35 cellular contexts compared by ENCODE assay signal in genomic region chr21:17733209-17733608, GRCh38.
DNase-seq lines count a peak whose midpoint lies in the region; ATAC-seq, FAIRE-seq and TF ChIP-seq lines count a peak whose summit lies in the region.
"Had no signal": no experiment of that assay in that cellular context is flagged by ENCODE, and none has a peak within 500 bp of the region (broad histone marks: within the 10 kb centered on the region; RNA-seq: fewer than 3 reads in every experiment).

No MANE protein-coding gene starts in this region.

- no peaks in the 10 kb centered on the region for H3K36me3 Mint-ChIP-seq in Caco-2 (ENCODE audit: insufficient read depth, unreplicated experiment)
- no peaks in the 10 kb centered on the region for H3K36me3 Mint-ChIP-seq in stimulated activated effector memory CD8-positive, alpha-beta T cell treated with anti-CD3 and anti-CD28 coated beads, Interleukin-12 subunit alpha, Interleukin-12 subunit beta, amount 100 ng/mL, for 72 hours
- H3K36me3 Mint-ChIP-seq in neural progenitor cell: no peaks in the 10 kb centered on the region
- H3K36me3 Mint-ChIP-seq: CD4-positive, alpha-beta memory T cell; CD4-positive, CD25-positive, alpha-beta regulatory T cell; CD8-positive, alpha-beta memory T cell; CD8-positive, alpha-beta T cell had no signal

- H3K27me3 ChIP-seq in Caco-2 (replicated peaks; ENCODE audit: control insufficient read depth, insufficient read depth, low read length) (no peaks in the 10 kb centered on the region), IMR-90 (ENCODE audit: control insufficient read depth, insufficient read depth, low read length) (no peaks in the 10 kb centered on the region), K562 (ENCODE audit: control insufficient read depth in 2 of 2, insufficient read depth in 2 of 2, low read length in 2 of 2) (peaks cover 0 to 1% of the 10 kb centered on the region in 2 experiments; a peak in 2 of 5 replicates), H1 (replicated peaks in 1 of 4; ENCODE audit: control insufficient read depth in 3 of 4, extremely low read depth in 1 of 4, insufficient read depth in 3 of 4, low read length in 3 of 4) (no peaks in the 10 kb centered on the region), neural progenitor cell (no peaks in the 10 kb centered on the region), hepatocyte (no peaks in the 10 kb centered on the region)
- H3K27me3 ChIP-seq: BE2C; BLaER1; BLaER1 treated with 17β-estradiol and CSF1 and Interleukin-3, amounts not matched to agents 10 nM and 100 nM had no signal

- H3K14ac ChIP-seq in IMR-90 (replicated peaks; ENCODE audit: low read depth, low read length): no peak overlapping the region
- H3K14ac ChIP-seq in H1 (ENCODE audit: insufficient read length): no peak overlapping the region

- in situ Hi-C loops in IMR-90 (cut with MboI; ENCODE audit: low sequenced_read_pairs) (no loop called here), K562 (cut with MboI) (no loop called here)

- H3K27ac ChIP-seq in IMR-90 (ENCODE audit: insufficient read depth, low read length) (no peak overlapping the region), K562 (ENCODE audit: extremely low read depth, low read depth, low read length) (no peak overlapping the region), H1 (ENCODE audit: low read depth, low read length) (no peak overlapping the region), neural progenitor cell (no peak overlapping the region), hepatocyte (no peak overlapping the region)
- H3K27ac ChIP-seq: 22Rv1; A549; BLaER1; BLaER1 treated with 17β-estradiol and CSF1 and Interleukin-3, amounts not matched to agents 10 nM and 100 nM; C4-2B had no signal

- H3K9me3 ChIP-seq in Caco-2 (no peaks in the 10 kb centered on the region), IMR-90 (ENCODE audit: control insufficient read depth, insufficient read depth, low read length) (no peaks in the 10 kb centered on the region), K562 (replicated peaks; ENCODE audit: control insufficient read depth, insufficient read depth, low read depth, low read length) (no peaks in the 10 kb centered on the region), H1 (ENCODE audit: insufficient read depth in 2 of 2, low read depth in 1 of 2, low read length in 1 of 2) (no peaks in the 10 kb centered on the region), neural progenitor cell (ENCODE audit: low read depth) (no peaks in the 10 kb centered on the region), hepatocyte (ENCODE audit: low read depth) (no peaks in the 10 kb centered on the region)
- H3K9me3 ChIP-seq: A549; BE2C; BLaER1; BLaER1 treated with 17β-estradiol and CSF1 and Interleukin-3, amounts not matched to agents 10 nM and 100 nM had no signal

- H4K20me1 ChIP-seq in IMR-90 (ENCODE audit: insufficient read depth, low read length) (no peaks in the 10 kb centered on the region), K562 (replicated peaks; ENCODE audit: control insufficient read depth, insufficient read depth, low read length) (no peaks in the 10 kb centered on the region; the same call in 1 of the 2 replicates), H1 (replicated peaks in 1 of 2; ENCODE audit: control insufficient read depth in 1 of 2, insufficient read depth in 2 of 2, low read length in 2 of 2) (no peaks in the 10 kb centered on the region), neural progenitor cell (ENCODE audit: low read depth) (no peaks in the 10 kb centered on the region), hepatocyte (ENCODE audit: insufficient read depth, poor library complexity, severe bottlenecking) (no peaks in the 10 kb centered on the region)
- H4K20me1 ChIP-seq: BLaER1; BLaER1 treated with 17β-estradiol and CSF1 and Interleukin-3, amounts not matched to agents 10 nM and 100 nM had no signal

- BruUV-seq in Caco-2 (replicated peaks; lab: Mats Ljungman, UMichigan) (no TSS peak), IMR-90 (replicated peaks; lab: Mats Ljungman, UMichigan) (no TSS peak), K562 (replicated peaks; lab: Mats Ljungman, UMichigan) (no TSS peak)

- H4K8ac ChIP-seq in IMR-90 (ENCODE audit: low read depth in 2 of 2, low read length in 2 of 2): no peak overlapping the region
- H4K8ac ChIP-seq in H1 (ENCODE audit: extremely low read depth, insufficient read depth, low read length): no peak overlapping the region

- H4K91ac ChIP-seq in IMR-90 (ENCODE audit: insufficient read depth, low read depth, low read length) (no peak overlapping the region), H1 (replicated peaks; ENCODE audit: insufficient read length, low read length) (no peak overlapping the region)

- no peak overlapping the region for H3K9ac ChIP-seq in IMR-90 (ENCODE audit: low read depth, low read length)
- H3K9ac ChIP-seq in K562 (ENCODE audit: insufficient read depth in 1 of 2, low read depth in 2 of 2, low read length in 2 of 2): no peak overlapping the region
- no peak overlapping the region for H3K9ac ChIP-seq in H1 (replicated peaks in 1 of 4; ENCODE audit: extremely low read depth in 1 of 4, low read depth in 3 of 4, low read length in 3 of 4)
- no peak overlapping the region for H3K9ac ChIP-seq in neural progenitor cell
- H3K9ac ChIP-seq: BLaER1; BLaER1 treated with 17β-estradiol and CSF1 and Interleukin-3, amounts not matched to agents 10 nM and 100 nM had no signal

- ATAC-seq in IMR-90 (ENCODE audit: low read depth): no peak
- ATAC-seq in K562: no peak
- ATAC-seq in Right ventricle myocardium superior (ENCODE audit: poor library complexity): no peak
- ATAC-seq in stimulated activated effector memory CD8-positive, alpha-beta T cell treated with anti-CD3 and anti-CD28 coated beads, Interleukin-12 subunit alpha, Interleukin-12 subunit beta, amount 100 ng/mL, for 72 hours: no peak
- ATAC-seq: A549; CD8-positive, alpha-beta T cell had no signal

- TF ChIP-seq EP300 in K562 (IDR thresholded peaks at IDR 0.05; ENCODE audit: low read length): no peak
- TF ChIP-seq EP300 in H1 (IDR thresholded peaks at IDR 0.05; ENCODE audit: borderline replicate concordance in 1 of 2, low read depth in 2 of 2, low read length in 2 of 2): no peak

- dilution Hi-C loops in IMR-90 (cut with HindIII; ENCODE audit: low sequenced_read_pairs, unreplicated experiment): no loop called here

- H2AK5ac ChIP-seq in IMR-90 (ENCODE audit: low read depth, low read length) (no peak overlapping the region), H1 (ENCODE audit: low read depth, low read length) (no peak overlapping the region)

- POLR2A ChIA-PET in Caco-2 (lab: Charles Lee) (no interaction called here), IMR-90 (lab: Charles Lee; ENCODE audit: unreplicated experiment) (no interaction called here), K562 (lab: Yijun Ruan, JAX) (no interaction called here), H1 (lab: Charles Lee; ENCODE audit: partially characterized antibody) (no interaction called here)

- H2AK9ac ChIP-seq in IMR-90 (replicated peaks; ENCODE audit: low read depth, low read length, poor library complexity): no peak overlapping the region

- H3K4me2 ChIP-seq in IMR-90 (ENCODE audit: low read depth, low read length): no peak overlapping the region
- H3K4me2 ChIP-seq in K562 (ENCODE audit: insufficient read depth, low read length): no peak overlapping the region
- no peak overlapping the region for H3K4me2 ChIP-seq in H1 (ENCODE audit: insufficient read depth in 1 of 2, low read depth in 2 of 2, low read length in 2 of 2)
- no peak overlapping the region for H3K4me2 ChIP-seq in neural progenitor cell
- H3K4me2 ChIP-seq in hepatocyte: no peak overlapping the region
- H3K4me2 ChIP-seq: A549; BLaER1; BLaER1 treated with 17β-estradiol and CSF1 and Interleukin-3, amounts not matched to agents 10 nM and 100 nM had no signal

- H3K4me1 ChIP-seq in Caco-2: peaks cover 3% of the 10 kb centered on the region; the same call in 1 of the 2 replicates
- no peaks in the 10 kb centered on the region; the same call in 1 of the 2 replicates for H3K4me1 ChIP-seq in IMR-90 (ENCODE audit: control insufficient read depth, insufficient read depth, low read length)
- no peaks in the 10 kb centered on the region for H3K4me1 ChIP-seq in K562 (replicated peaks in 1 of 2; ENCODE audit: control insufficient read depth in 2 of 2, insufficient read depth in 2 of 2, low read length in 2 of 2)
- no peaks in the 10 kb centered on the region for H3K4me1 ChIP-seq in H1 (replicated peaks in 1 of 4; ENCODE audit: control insufficient read depth in 3 of 4, insufficient read depth in 4 of 4, low read length in 3 of 4)
- no peaks in the 10 kb centered on the region for H3K4me1 ChIP-seq in neural progenitor cell
- no peaks in the 10 kb centered on the region for H3K4me1 ChIP-seq in hepatocyte (ENCODE audit: insufficient read depth)
- H3K4me1 ChIP-seq: A549, BE2C, BLaER1 had no signal

- H3K4me1 Mint-ChIP-seq in Caco-2 (ENCODE audit: low read depth, unreplicated experiment): no peaks in the 10 kb centered on the region
- H3K4me1 Mint-ChIP-seq in stimulated activated effector memory CD8-positive, alpha-beta T cell treated with anti-CD3 and anti-CD28 coated beads, Interleukin-12 subunit alpha, Interleukin-12 subunit beta, amount 100 ng/mL, for 72 hours: peaks cover 6% of the 10 kb centered on the region
- H3K4me1 Mint-ChIP-seq in neural progenitor cell: no peaks in the 10 kb centered on the region
- H3K4me1 Mint-ChIP-seq: B cell had no signal

- H3K18ac ChIP-seq in IMR-90 (ENCODE audit: low read depth, low read length): no peak overlapping the region
- no peak overlapping the region for H3K18ac ChIP-seq in H1 (ENCODE audit: extremely low read depth, low read length)

- intact Hi-C loops in Caco-2 (cut with micrococcal nuclease; ENCODE audit: unreplicated experiment) (no loop called here), IMR-90 (cut with micrococcal nuclease) (no loop called here), K562 (cut with micrococcal nuclease) (no loop called here), Right ventricle myocardium superior (cut with DNase I) (no loop called here)

- H3K9me2 ChIP-seq in hepatocyte (replicated peaks; ENCODE audit: insufficient read depth): no peaks in the 10 kb centered on the region

- H3F3A ChIP-seq in neural progenitor cell (ENCODE audit: low read depth): no peaks in the 10 kb centered on the region

- TF ChIP-seq POLR2A in IMR-90 (IDR thresholded peaks at IDR 0.05; ENCODE audit: low read depth, low read length) (no peak), K562 (conservative IDR thresholded peaks at IDR 0.05) (no peak), H1 (IDR thresholded peaks at IDR 0.05; ENCODE audit: control extremely low read depth in 1 of 2, low read depth in 2 of 2, low read length in 2 of 2) (no peak)

- no CpG with 5 or more reads among the region's 5 CpGs for WGBS in IMR-90 (ENCODE audit: extremely low coverage in 2 of 2, insufficient read length in 1 of 2), 2 experiments
- 12% methylated on average over 5 of the region's 5 CpGs for WGBS in K562 (ENCODE audit: insufficient coverage, low coverage, missing lambda C conversion rate)
- WGBS in H1 (ENCODE audit: extremely low coverage in 1 of 2, insufficient coverage in 1 of 2, insufficient read length in 1 of 2, insufficient replicate concordance in 2 of 2, low coverage in 1 of 2, low lambda C conversion rate in 2 of 2, missing lambda C conversion rate in 1 of 2), 2 experiments: 90% methylated on average over 5 of the region's 5 CpGs; no CpG with 5 or more reads in 1 of the 2 experiments
- 97% methylated on average over 5 of the region's 5 CpGs for WGBS in hepatocyte (ENCODE audit: low lambda C conversion rate, missing lambda C conversion rate)

- H3K79me1 ChIP-seq in IMR-90 (ENCODE audit: low read depth in 1 of 2, low read length in 2 of 2) (no peaks in the 10 kb centered on the region), H1 (ENCODE audit: low read depth, low read length) (no peaks in the 10 kb centered on the region)

- CTCF ChIA-PET in Caco-2 (lab: Charles Lee) (no interaction called here), IMR-90 (lab: Yijun Ruan, JAX) (no interaction called here), K562 (lab: Yijun Ruan, JAX; ENCODE audit: low intra/inter-chr PET ratio) (no interaction called here), H1 (lab: Charles Lee; ENCODE audit: partially characterized antibody) (no interaction called here)

- H2BK5ac ChIP-seq in IMR-90 (ENCODE audit: low read depth, low read length, poor library complexity, severe bottlenecking) (no peak overlapping the region), H1 (ENCODE audit: low read depth, low read length) (no peak overlapping the region)

- no peak overlapping the region for H2BK12ac ChIP-seq in H1 (ENCODE audit: low read depth, low read length)

- no peaks in the 10 kb centered on the region for H3K36me3 ChIP-seq in Caco-2 (ENCODE audit: control insufficient read depth, insufficient read depth, low read length)
- no peaks in the 10 kb centered on the region for H3K36me3 ChIP-seq in IMR-90 (ENCODE audit: control insufficient read depth, insufficient read depth, low read length)
- H3K36me3 ChIP-seq in K562 (ENCODE audit: control insufficient read depth, insufficient read depth, low read length): no peaks in the 10 kb centered on the region
- H3K36me3 ChIP-seq in H1 (ENCODE audit: control insufficient read depth in 2 of 4, insufficient read depth in 4 of 4, low read length in 3 of 4): no peaks in the 10 kb centered on the region
- H3K36me3 ChIP-seq in neural progenitor cell: no peaks in the 10 kb centered on the region
- no peaks in the 10 kb centered on the region for H3K36me3 ChIP-seq in hepatocyte (replicated peaks; ENCODE audit: insufficient read depth, low read depth)
- H3K36me3 ChIP-seq: BE2C; BLaER1; BLaER1 treated with 17β-estradiol and CSF1 and Interleukin-3, amounts not matched to agents 10 nM and 100 nM had no signal

- H3K79me2 ChIP-seq in K562 (ENCODE audit: control insufficient read depth, insufficient read depth, low read length) (no peaks in the 10 kb centered on the region), H1 (ENCODE audit: control insufficient read depth in 1 of 2, insufficient read depth in 2 of 2, low read length in 2 of 2) (no peaks in the 10 kb centered on the region), neural progenitor cell (ENCODE audit: low read depth) (no peaks in the 10 kb centered on the region), hepatocyte (no peaks in the 10 kb centered on the region)

- H3K9me3 Mint-ChIP-seq in Caco-2 (ENCODE audit: unreplicated experiment) (peaks cover 18% of the 10 kb centered on the region), neural progenitor cell (no peaks in the 10 kb centered on the region)
- no peaks in the 10 kb centered on the region for H3K9me3 Mint-ChIP-seq in stimulated activated effector memory CD8-positive, alpha-beta T cell treated with anti-CD3 and anti-CD28 coated beads, Interleukin-12 subunit alpha, Interleukin-12 subunit beta, amount 100 ng/mL, for 72 hours
- H3K9me3 Mint-ChIP-seq: CD4-positive, alpha-beta T cell; CD8-positive, alpha-beta memory T cell; CD8-positive, alpha-beta T cell had no signal

- no peak overlapping the region for H3K4me3 ChIP-seq in Caco-2 (ENCODE audit: low read depth, low read length)
- H3K4me3 ChIP-seq in IMR-90 (ENCODE audit: insufficient read depth, low read depth, low read length): no peak overlapping the region
- H3K4me3 ChIP-seq in K562: no peak overlapping the region
- H3K4me3 ChIP-seq in H1 (ENCODE audit: extremely low read depth in 1 of 4, insufficient read depth in 2 of 4, low read depth in 3 of 4, low read length in 4 of 4): no peak overlapping the region
- H3K4me3 ChIP-seq in neural progenitor cell: no peak overlapping the region
- H3K4me3 ChIP-seq in hepatocyte: no peak overlapping the region
- H3K4me3 ChIP-seq: A549; BLaER1; BLaER1 treated with 17β-estradiol and CSF1 and Interleukin-3, amounts not matched to agents 10 nM and 100 nM had no signal

- no peak overlapping the region for H2BK120ac ChIP-seq in IMR-90 (ENCODE audit: low read depth, low read length)
- H2BK120ac ChIP-seq in H1 (replicated peaks; ENCODE audit: low read depth, low read length): no peak overlapping the region

- TF ChIP-seq CTCF in Caco-2 (IDR thresholded peaks at IDR 0.05; ENCODE audit: insufficient read depth in 1 of 2, low read depth in 1 of 2, low read length in 1 of 2, severe bottlenecking in 1 of 2, unreplicated experiment in 1 of 2): no peak
- no peak for TF ChIP-seq CTCF in IMR-90 (conservative IDR thresholded peaks at IDR 0.05; ENCODE audit: low read depth, low read length)
- TF ChIP-seq CTCF in K562 (IDR thresholded peaks at IDR 0.05 in 2 of 3, conservative IDR thresholded peaks at IDR 0.05 in 1 of 3; ENCODE audit: insufficient read depth in 2 of 3, low read depth in 1 of 3, low read length in 3 of 3): no peak
- TF ChIP-seq CTCF in H1 (IDR thresholded peaks at IDR 0.05; ENCODE audit: control extremely low read depth in 1 of 3, insufficient read depth in 1 of 3, low read depth in 1 of 3, low read length in 3 of 3): no peak
- TF ChIP-seq CTCF in neural progenitor cell (IDR thresholded peaks at IDR 0.05): no peak
- TF ChIP-seq CTCF in hepatocyte (IDR thresholded peaks at IDR 0.05; ENCODE audit: poor library complexity): no peak

- H2AFZ ChIP-seq in IMR-90 (replicated peaks; ENCODE audit: low read length, poor library complexity): no peak overlapping the region
- H2AFZ ChIP-seq in K562 (ENCODE audit: low read depth, low read length): no peak overlapping the region
- no peak overlapping the region for H2AFZ ChIP-seq in H1 (ENCODE audit: low read length)
- no peak overlapping the region for H2AFZ ChIP-seq in neural progenitor cell (replicated peaks)
- no peak overlapping the region for H2AFZ ChIP-seq in hepatocyte

- no peak for TF ChIP-seq RAD21 in IMR-90 (IDR thresholded peaks at IDR 0.05; ENCODE audit: low read length)
- no peak for TF ChIP-seq RAD21 in K562 (CRISPR knock-in tag; conservative IDR thresholded peaks at IDR 0.05 in 1 of 2, IDR thresholded peaks at IDR 0.05 in 1 of 2)
- no peak for TF ChIP-seq RAD21 in H1 (IDR thresholded peaks at IDR 0.05 in 1 of 2, conservative IDR thresholded peaks at IDR 0.05 in 1 of 2; ENCODE audit: low read depth in 2 of 2, low read length in 2 of 2)

- H3K27me3 Mint-ChIP-seq in Caco-2 (ENCODE audit: insufficient read depth, unreplicated experiment): no peaks in the 10 kb centered on the region
- H3K27me3 Mint-ChIP-seq in neural progenitor cell (ENCODE audit: insufficient read depth, low read depth): no peaks in the 10 kb centered on the region
- H3K27me3 Mint-ChIP-seq: B cell; CD4-positive, alpha-beta memory T cell; CD4-positive, alpha-beta T cell had no signal

- H3K4ac ChIP-seq in IMR-90 (ENCODE audit: low read depth, low read length) (no peak overlapping the region), H1 (replicated peaks; ENCODE audit: insufficient read length, low read depth, low read length) (no peak overlapping the region)

- H3K56ac ChIP-seq in IMR-90 (ENCODE audit: extremely low read depth, insufficient read depth, low read length) (no peak overlapping the region), H1 (replicated peaks; ENCODE audit: insufficient read length, low read depth, low read length) (no peak overlapping the region)

- H2BK20ac ChIP-seq in IMR-90 (ENCODE audit: low read depth, low read length): no peak overlapping the region
- no peak overlapping the region for H2BK20ac ChIP-seq in H1 (ENCODE audit: low read length)

- no peak overlapping the region for H3K23ac ChIP-seq in IMR-90 (ENCODE audit: low read depth, low read length)
- no peak overlapping the region for H3K23ac ChIP-seq in H1 (ENCODE audit: insufficient read length)

- no peak overlapping the region for H2BK15ac ChIP-seq in IMR-90 (ENCODE audit: low read depth, low read length)
- no peak overlapping the region for H2BK15ac ChIP-seq in H1 (ENCODE audit: low read length)

- H4K5ac ChIP-seq in IMR-90 (ENCODE audit: low read depth, low read length) (no peak overlapping the region), H1 (ENCODE audit: insufficient read length, low read depth, low read length) (no peak overlapping the region)

- DNase-seq in Caco-2 (no peak), IMR-90 (no peak), K562 (ENCODE audit: extremely low read depth in 1 of 4, low spot score in 3 of 4) (no peak), H1 (ENCODE audit: low read depth in 1 of 2, low spot score in 2 of 2) (no peak), Right ventricle myocardium superior (no peak), neural progenitor cell (ENCODE audit: low spot score) (no peak), hepatocyte (ENCODE audit: low spot score) (no peak)
- no peak for DNase-seq in stimulated activated effector memory CD8-positive, alpha-beta T cell treated with anti-CD3 and anti-CD28 coated beads, Interleukin-12 subunit alpha, Interleukin-12 subunit beta, amount 100 ng/mL, for 72 hours (ENCODE audit: low spot score in 2 of 2)
- DNase-seq: 8988T; ACHN; AML-193; BE2C; C1 segment of cervical spinal cord; Calu3; CD4-positive, alpha-beta memory T cell; CD4-positive, alpha-beta T cell; CD4-positive, CD25-positive, alpha-beta regulatory T cell; CD8-positive, alpha-beta memory T cell; CD8-positive, alpha-beta T cell; COR-L47; DMS 273 treated with DMSO at 0.1 percent for 48 hours; DMS153; DMS53; DMS79; DMS79 treated with DMSO at 0.1 percent for 48 hours; DND-41; EL had no signal

- FAIRE-seq in K562 (lab: Jason Lieb, UNC) (no peak), H1 (lab: Jason Lieb, UNC) (no peak)
- FAIRE-seq: A204.1, A549 had no signal

- H3K9me1 ChIP-seq in IMR-90 (ENCODE audit: insufficient read depth, low read length) (no peaks in the 10 kb centered on the region), K562 (ENCODE audit: control insufficient read depth, insufficient read depth, low read length) (no peaks in the 10 kb centered on the region)

- H3K23me2 ChIP-seq in H1 (ENCODE audit: low read depth, low read length): no peaks in the 10 kb centered on the region

- H3K27ac Mint-ChIP-seq in Caco-2 (ENCODE audit: unreplicated experiment): peak overlapping the region; percentile 23
- H3K27ac Mint-ChIP-seq in stimulated activated effector memory CD8-positive, alpha-beta T cell treated with anti-CD3 and anti-CD28 coated beads, Interleukin-12 subunit alpha, Interleukin-12 subunit beta, amount 100 ng/mL, for 72 hours: no peak overlapping the region
- no peak overlapping the region for H3K27ac Mint-ChIP-seq in neural progenitor cell
- H3K27ac Mint-ChIP-seq: B cell; CD14-positive monocyte; CD4-positive, alpha-beta memory T cell; CD4-positive, alpha-beta T cell; CD8-positive, alpha-beta T cell had no signal

- H3K4me3 Mint-ChIP-seq in Caco-2 (ENCODE audit: unreplicated experiment): no peak overlapping the region
- H3K4me3 Mint-ChIP-seq in stimulated activated effector memory CD8-positive, alpha-beta T cell treated with anti-CD3 and anti-CD28 coated beads, Interleukin-12 subunit alpha, Interleukin-12 subunit beta, amount 100 ng/mL, for 72 hours: no peak overlapping the region
- no peak overlapping the region for H3K4me3 Mint-ChIP-seq in neural progenitor cell
- H3K4me3 Mint-ChIP-seq: B cell; CD14-positive monocyte; CD4-positive, alpha-beta memory T cell; CD4-positive, alpha-beta T cell; CD4-positive, CD25-positive, alpha-beta regulatory T cell; CD8-positive, alpha-beta memory T cell; CD8-positive, alpha-beta T cell had no signal
